In genomic region chr6:168093071-168093505, GRCh38 we compare ENCODE assay signal across 17 cellular contexts. TPM values are rescaled to one million over a fixed set of nuclear protein-coding genes. Genes with fewer than 3 reads are reported as not detected.
"Had no signal": no experiment of that assay in that cellular context is flagged by ENCODE, and none has a peak within 500 bp of the region (broad histone marks: within the 10 kb centered on the region; RNA-seq: fewer than 3 reads in every experiment).

No MANE protein-coding gene starts in this region.

- H3K27ac ChIP-seq: esophagus muscularis mucosa, upper lobe of right lung had no signal

- H3K4me3 Mint-ChIP-seq: activated naive CD8-positive, alpha-beta T cell treated with anti-CD3 and anti-CD28 coated beads for 36 hours; activated T-cell treated with anti-CD3 and anti-CD28 coated beads, Interleukin-2, amount 50 U/mL, for 4 hours had no signal

- H3K27ac Mint-ChIP-seq: activated naive CD8-positive, alpha-beta T cell treated with anti-CD3 and anti-CD28 coated beads for 36 hours had no signal

- ATAC-seq: activated T-cell treated with anti-CD3 and anti-CD28 coated beads, Interleukin-2, amount 50 U/mL, for 4 hours; right cardiac atrium; stimulated activated naive CD8-positive, alpha-beta T cell treated with anti-CD3 and anti-CD28 coated beads, Interleukin-15, Interleukin-2, amounts not matched to agents 100 U/mL and 50 U/mL, for 24 hours; upper lobe of right lung had no signal

- H3K36me3 ChIP-seq: esophagus muscularis mucosa, upper lobe of right lung had no signal

- H3K36me3 Mint-ChIP-seq: activated naive CD8-positive, alpha-beta T cell treated with anti-CD3 and anti-CD28 coated beads for 36 hours had no signal

- H3K4me1 ChIP-seq: upper lobe of right lung had no signal

- H3K4me1 Mint-ChIP-seq: activated naive CD8-positive, alpha-beta T cell treated with anti-CD3 and anti-CD28 coated beads for 36 hours had no signal

- H3K27me3 ChIP-seq: upper lobe of right lung had no signal

- H3K9me3 ChIP-seq: esophagus muscularis mucosa, upper lobe of right lung had no signal

- DNase-seq: activated CD4-positive, alpha-beta T cell treated with anti-CD3 and anti-CD28 coated beads for 1 hour; activated CD4-positive, alpha-beta T cell treated with anti-CD3 and anti-CD28 coated beads, Interleukin-2, amount 50 U/mL, for 48 hours; activated gamma-delta T cell treated with Interleukin-2 at 50 U/mL for 16 hours; activated naive CD8-positive, alpha-beta T cell treated with anti-CD3 and anti-CD28 coated beads for 36 hours; activated T-cell treated with anti-CD3 and anti-CD28 coated beads, Interleukin-2, amount 50 U/mL, for 4 hours; foreskin fibroblast; glutamatergic neuron; stimulated activated CD4-positive, alpha-beta T cell treated with anti-CD3 and anti-CD28 coated beads, Interleukin-2, amount 100 ng/mL, for 48 hours; stimulated activated naive CD8-positive, alpha-beta T cell treated with anti-CD3 and anti-CD28 coated beads, Interleukin-15, Interleukin-2, amounts not matched to agents 100 U/mL and 50 U/mL, for 24 hours; upper lobe of right lung had no signal

- H3K4me3 ChIP-seq: esophagus muscularis mucosa, smooth muscle cell, upper lobe of right lung had no signal

RNA-seq across cellular contexts. Expression of gene FRMD1, which starts 14.1 kb away (rescaled TPM):
- total RNA-seq: activated naive CD8-positive, alpha-beta T cell treated with anti-CD3 and anti-CD28 coated beads for 36 hours; activated T-cell treated with anti-CD3 and anti-CD28 coated beads, Interleukin-2, amount 50 U/mL, for 4 hours; cerebellum; myocyte; smooth muscle cell; T-helper 2 cell treated with Interferon-gamma antibody and Interleukin-4, amounts not matched to agents 100 ng/mL and 5 ng/mL, for 36 hours; temporal lobe had no signal
- polyA plus RNA-seq: smooth muscle cell had no signal
